16 cellular contexts compared by ENCODE assay signal in the genomic region with DNA sequence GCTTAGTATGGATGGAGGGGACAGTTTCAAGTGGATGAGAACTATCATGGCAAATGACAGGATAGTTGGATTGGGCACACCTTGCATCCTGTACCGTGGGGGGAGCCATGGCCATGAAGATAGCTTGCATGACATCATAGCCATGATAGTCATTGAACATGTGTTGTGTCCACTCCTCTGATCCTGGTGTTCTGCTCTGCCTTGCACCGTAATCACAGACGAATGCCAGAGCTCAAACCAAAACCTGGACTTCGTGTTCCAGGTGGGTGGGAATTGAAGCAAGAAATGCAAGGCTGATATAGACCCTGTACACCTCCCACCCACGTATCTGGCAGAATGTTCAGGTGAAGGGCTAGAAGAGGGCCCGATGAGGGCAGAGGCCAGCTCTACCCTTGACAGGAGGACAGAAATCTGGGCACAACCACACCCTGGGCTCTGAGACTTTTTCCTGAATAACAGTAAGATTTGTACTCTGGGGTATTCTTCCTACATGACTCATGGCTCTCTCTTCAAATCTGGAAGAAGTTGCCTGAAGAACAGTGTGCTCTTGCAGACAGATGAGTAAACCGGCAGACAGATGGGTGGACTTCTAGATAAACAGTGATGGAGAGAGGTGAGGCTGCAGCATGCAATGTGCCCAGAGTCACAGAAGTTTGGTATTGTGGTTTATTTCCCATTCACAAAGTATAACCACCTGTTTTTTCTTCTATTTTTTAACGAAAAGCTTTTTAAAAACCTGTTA. TPM values are rescaled to one million over a fixed set of nuclear protein-coding genes. Genes with fewer than 3 reads are reported as not detected.
A peak's percentile ranks its signal among the peaks of the same experiment; 100 is the strongest.
DNase-seq lines count a peak whose midpoint lies in the region; ATAC-seq, FAIRE-seq and TF ChIP-seq lines count a peak whose summit lies in the region.
"Had no signal": no experiment of that assay in that cellular context is flagged by ENCODE, and none has a peak within 500 bp of the region (broad histone marks: within the 10 kb centered on the region; RNA-seq: fewer than 3 reads in every experiment).

No MANE protein-coding gene starts in this region.

- H3K4me3 ChIP-seq in AG04450 (ENCODE audit: low read depth, low read length), result no peak overlapping the region
- H3K4me3 ChIP-seq in bronchial epithelial cell (ENCODE audit: low read depth, low read length), result no peak overlapping the region
- no peak overlapping the region for H3K4me3 ChIP-seq in keratinocyte (ENCODE audit: control insufficient read depth in 2 of 3, extremely low read depth in 1 of 3, insufficient read depth in 2 of 3, low read depth in 1 of 3, low read length in 3 of 3)
- H3K4me3 ChIP-seq in pancreas, result no peak overlapping the region

- no peaks in the 10 kb centered on the region for H3K9me1 ChIP-seq in keratinocyte (ENCODE audit: control insufficient read depth, extremely low read depth, insufficient read depth, low read length)

- no peak for TF ChIP-seq CTCF in AG04450 (IDR thresholded peaks at IDR 0.05; ENCODE audit: low read depth, low read length)
- no peak for TF ChIP-seq CTCF in bronchial epithelial cell (IDR thresholded peaks at IDR 0.05; ENCODE audit: insufficient read depth, low read length, severe bottlenecking)
- no peak for TF ChIP-seq CTCF in keratinocyte (optimal IDR thresholded peaks at IDR 0.05 in 1 of 3, IDR thresholded peaks at IDR 0.05 in 1 of 3, conservative IDR thresholded peaks at IDR 0.05 in 1 of 3; ENCODE audit: extremely low read depth in 1 of 3, insufficient read depth in 2 of 3, low read length in 3 of 3)
- TF ChIP-seq CTCF in pancreas (IDR thresholded peaks at IDR 0.05), result no peak

- no peaks in the 10 kb centered on the region for H3K36me3 ChIP-seq in bronchial epithelial cell (ENCODE audit: control insufficient read depth, insufficient read depth, low read length)
- H3K36me3 ChIP-seq in keratinocyte (ENCODE audit: control insufficient read depth in 2 of 2, extremely low read depth in 1 of 2, insufficient read depth in 2 of 2, low read length in 2 of 2), result no peaks in the 10 kb centered on the region
- H3K36me3 ChIP-seq in pancreas, result no peaks in the 10 kb centered on the region

- H3K27ac ChIP-seq in AG04450 (ENCODE audit: low read depth, low read length) (peak overlapping the region; percentile 43), keratinocyte (ENCODE audit: control insufficient read depth, insufficient read depth, low read length) (no peak overlapping the region), pancreas (no peak overlapping the region)

- FAIRE-seq in HTR-8/SVneo (lab: Jason Lieb, UNC) (peak; percentile 28), bronchial epithelial cell (lab: Jason Lieb, UNC) (peak; percentile 97), keratinocyte (lab: Jason Lieb, UNC) (peak; percentile 83), pancreas (lab: Jason Lieb, UNC) (no peak)

- no peaks in the 10 kb centered on the region for H4K20me1 ChIP-seq in keratinocyte (ENCODE audit: control insufficient read depth, extremely low read depth, insufficient read depth, low read length)

- H2AFZ ChIP-seq in keratinocyte (ENCODE audit: control insufficient read depth, low read length), result no peak overlapping the region

- ATAC-seq in pancreas, result no peak
- ATAC-seq: activated CD8-positive, alpha-beta memory T cell treated with anti-CD3 and anti-CD28 coated beads, Interleukin-2, amount 10 ng/mL, durations not matched to agents 7 days and 5 days; WTC11 had no signal

- 52 to 59% methylated on average over 8 of the region's 8 CpGs for WGBS in pancreas, 2 donors

- H3K27me3 ChIP-seq in AG04450 (ENCODE audit: control insufficient read depth, insufficient read depth, low read length), result no peaks in the 10 kb centered on the region
- no peaks in the 10 kb centered on the region for H3K27me3 ChIP-seq in bronchial epithelial cell (ENCODE audit: control insufficient read depth, insufficient read depth, low read length)
- H3K27me3 ChIP-seq in keratinocyte (ENCODE audit: control insufficient read depth, extremely low read depth, insufficient read depth, low read length), result no peaks in the 10 kb centered on the region
- H3K27me3 ChIP-seq in pancreas, result no peaks in the 10 kb centered on the region

- no peaks in the 10 kb centered on the region for H3K79me2 ChIP-seq in keratinocyte (ENCODE audit: control insufficient read depth, insufficient read depth, low read length)

- DNase-seq in AG04450 (ENCODE audit: low read depth, low spot score) (peak; percentile 74), HTR-8/SVneo (ENCODE audit: insufficient read length, low spot score) (no peak), bronchial epithelial cell (ENCODE audit: low read depth) (peak; percentile 26), keratinocyte (ENCODE audit: low read depth, low spot score) (no peak), islet precursor cell (no peak), pancreas (no peak), NCI-H345 (lab: John Stamatoyannopoulos, UW) (no peak), NCI-H748 (lab: John Stamatoyannopoulos, UW; ENCODE audit: unreplicated experiment) (no peak)
- DNase-seq: activated CD8-positive, alpha-beta memory T cell treated with anti-CD3 and anti-CD28 coated beads, Interleukin-2, amount 10 ng/mL, durations not matched to agents 7 days and 5 days; activated naive CD4-positive, alpha-beta T cell; caudate nucleus; NCI-H1105 treated with DMSO at 0.1 percent for 48 hours; NCI-H510A treated with DMSO at 0.1 percent for 48 hours; occipital lobe had no signal

- intact Hi-C loops in pancreas (cut with DNase I), result no loop called here

- H3K9ac ChIP-seq in keratinocyte (ENCODE audit: control insufficient read depth, extremely low read depth, insufficient read depth, low read length), result no peak overlapping the region

- CTCF ChIA-PET in AG04450 (lab: Charles Lee), result interaction anchor here (1.3 kb wide), 1 partner anchor 197 kb away, joined by 3 read pairs; no protein-coding TSS in a partner anchor

- POLR2A ChIA-PET in AG04450 (lab: Yijun Ruan, JAX), result no interaction called here

- dilution Hi-C loops in keratinocyte (cut with MboI; ENCODE audit: extremely low pct_ligation_motif_present, low sequenced_read_pairs), result no loop called here

- H3K4me1 ChIP-seq in keratinocyte (ENCODE audit: control insufficient read depth, extremely low read depth, insufficient read depth, low read length) (peaks cover 24% of the 10 kb centered on the region), pancreas (no peaks in the 10 kb centered on the region)

- no peaks in the 10 kb centered on the region for H3K9me3 ChIP-seq in AG04450 (ENCODE audit: control insufficient read depth, insufficient read depth, low read length)
- H3K9me3 ChIP-seq in keratinocyte (ENCODE audit: control insufficient read depth, low read depth, low read length), result no peaks in the 10 kb centered on the region
- H3K9me3 ChIP-seq in pancreas, result no peaks in the 10 kb centered on the region

- H3K4me2 ChIP-seq in keratinocyte (ENCODE audit: control insufficient read depth, extremely low read depth, insufficient read depth, low read depth, low read length), result no peak overlapping the region

RNA-seq across cellular contexts. Expression of a gene that starts 45.0 kb away (rescaled TPM):
- polyA plus RNA-seq in AG04450 (2011; rRNA removed) (0.02 and 0.06 TPM in 2 replicates), keratinocyte (not detected in 3 replicates), pancreas (1 to 10 TPM in 1 of 2 donors, under 1 TPM in 1; 0.30 to 1.9 TPM)
- polyA minus RNA-seq in AG04450 (2011; rRNA and poly(A)+ RNA removed), result not detected in 2 replicates
- total RNA-seq in bronchial epithelial cell (not detected in 2 replicates), pancreas (1 to 10 TPM in 2 of 6 donors, under 1 TPM in 4; 0.28 to 1.4 (median 0.55) TPM)
- not detected for polyA plus RNA-seq in keratinocyte (2011; ENCODE audit: low read depth)
- polyA plus RNA-seq in keratinocyte (2011; cell fraction: cytosol; rRNA removed), result not detected in 2 replicates
- not detected in 2 replicates for polyA plus RNA-seq in keratinocyte (2011; cell fraction: nucleus; rRNA removed)
- not detected in 2 replicates for polyA plus RNA-seq in keratinocyte (2012; ENCODE audit: low replicate concordance)
- polyA minus RNA-seq in keratinocyte, result not detected in 3 replicates
- not detected for polyA minus RNA-seq in keratinocyte (2011; cell fraction: cytosol; rRNA and poly(A)+ RNA removed)
- polyA minus RNA-seq in keratinocyte (2011; cell fraction: nucleus; rRNA and poly(A)+ RNA removed), result not detected in 2 replicates
- total RNA-seq: activated CD8-positive, alpha-beta memory T cell treated with anti-CD3 and anti-CD28 coated beads, Interleukin-2, amount 10 ng/mL, durations not matched to agents 7 days and 5 days; mesenteric fat pad had no signal

Comparison
In these comparisons a context has a peak if more than half of its experiments do, and no peak if none do; other contexts are left out.
1. DNase-seq: peak in AG04450 (single experiment) and bronchial epithelial cell (single experiment); none in HTR-8/SVneo (single experiment), keratinocyte (single experiment), islet precursor cell (single experiment), pancreas (0 of 6), NCI-H345 (single experiment) and NCI-H748 (single experiment).